ENCODE assay signal across 8 cellular contexts in genomic region chr15:39919396-39919739, GRCh38. TPM values are rescaled to one million over a fixed set of nuclear protein-coding genes. Genes with fewer than 3 reads are reported as not detected.
DNase-seq lines count a peak whose midpoint lies in the region; ATAC-seq and TF ChIP-seq lines count a peak whose summit lies in the region.

No MANE protein-coding gene starts in this region.

- H4K20me1 ChIP-seq in GM23338 (replicated peaks; ENCODE audit: insufficient read depth): peaks cover 10% of the 10 kb centered on the region; the same call in 1 of the 2 replicates

- H3K4me2 ChIP-seq in GM23338: peak overlapping the region; percentile 75

- peaks cover 34% of the 10 kb centered on the region for H3K4me1 Mint-ChIP-seq in GM23338

- peaks cover 9% of the 10 kb centered on the region for H3K27me3 Mint-ChIP-seq in GM23338 (ENCODE audit: insufficient read depth, low read depth, poor library complexity)

- no peak for TF ChIP-seq POLR2A in sigmoid colon (IDR thresholded peaks at IDR 0.05)

- TF ChIP-seq CTCF in GM23338 (conservative IDR thresholded peaks at IDR 0.05; ENCODE audit: low read depth in 2 of 2) (no peak), WI38 (IDR thresholded peaks at IDR 0.05; ENCODE audit: low read depth, low read length) (no peak), sigmoid colon (IDR thresholded peaks at IDR 0.05) (no peak)

- no peak overlapping the region for H3K27ac ChIP-seq in GM23338 (ENCODE audit: low read depth)
- H3K27ac ChIP-seq in right cardiac atrium (ENCODE audit: low read length): no peak overlapping the region
- peak overlapping the region in 3 of 4 donors; percentile 75 to 87 (median 84) for H3K27ac ChIP-seq in sigmoid colon

- H3K36me3 Mint-ChIP-seq in GM23338 (ENCODE audit: low read depth): peaks cover 50% of the 10 kb centered on the region

- peak overlapping the region; percentile 89; the same call in 1 of the 2 replicates for H3K27ac Mint-ChIP-seq in GM23338

- 5% methylated on average over 15 of the region's 15 CpGs for WGBS in right cardiac atrium
- WGBS in sigmoid colon, 2 donors: 4 to 5% methylated on average over 15 of the region's 15 CpGs

- H3F3A ChIP-seq in GM23338 (replicated peaks; ENCODE audit: low read depth): no peaks in the 10 kb centered on the region

- H3K27me3 ChIP-seq in GM23338 (ENCODE audit: insufficient read depth) (no peaks in the 10 kb centered on the region), right cardiac atrium (ENCODE audit: control insufficient read depth, insufficient read depth) (no peaks in the 10 kb centered on the region), sigmoid colon (peaks cover 0 to 11% (median 0%) of the 10 kb centered on the region in 3 donors)

- no peaks in the 10 kb centered on the region for H3K9me2 ChIP-seq in GM23338 (ENCODE audit: insufficient read depth)

- H2AFZ ChIP-seq in GM23338: no peak overlapping the region

- H3K9me3 ChIP-seq in right cardiac atrium (ENCODE audit: control insufficient read depth, low read length): no peaks in the 10 kb centered on the region
- H3K9me3 ChIP-seq in sigmoid colon: no peaks in the 10 kb centered on the region

- DNase-seq in GM23338 (ENCODE audit: low spot score): peak; percentile 36
- peak in 2 of 3 donors; percentile 16 to 30 for DNase-seq in right cardiac atrium
- no peak for DNase-seq in sigmoid colon
- no peak for DNase-seq in OCI-M2 (lab: John Stamatoyannopoulos, UW; ENCODE audit: unreplicated experiment)
- no peak for DNase-seq in KG1 (lab: John Stamatoyannopoulos, UW)
- DNase-seq in activated effector memory CD4-positive, alpha-beta T cell treated with anti-CD3 and anti-CD28 coated beads, Interleukin-2, amount 50 U/mL, for 16 hours: no peak

- H3K9me3 Mint-ChIP-seq in GM23338: peaks cover 4% of the 10 kb centered on the region

- H3K4me3 ChIP-seq in GM23338: peak overlapping the region; percentile 71
- peak overlapping the region; percentile 79 for H3K4me3 ChIP-seq in WI38 (ENCODE audit: low read depth, low read length)
- H3K4me3 ChIP-seq in right cardiac atrium (ENCODE audit: low read length): peak overlapping the region; percentile 62
- peak overlapping the region; percentile 54 to 79 (median 74) for H3K4me3 ChIP-seq in sigmoid colon

- ATAC-seq in GM23338: peak; percentile 2; the same call in 2 of the 3 replicates
- no peak for ATAC-seq in right cardiac atrium
- no peak for ATAC-seq in HG03432 (IDR thresholded peaks at IDR 0.05; ENCODE audit: unreplicated experiment)

- peaks cover 63% of the 10 kb centered on the region for H3K79me2 ChIP-seq in GM23338 (replicated peaks; ENCODE audit: insufficient read depth)

- intact Hi-C loops in right cardiac atrium (cut with DNase I): no loop called here
- intact Hi-C loops in sigmoid colon (cut with DNase I): no loop called here

- no peak for TF ChIP-seq EP300 in sigmoid colon (IDR thresholded peaks at IDR 0.05)

- H3K36me3 ChIP-seq in GM23338 (ENCODE audit: insufficient read depth): peaks cover 6% of the 10 kb centered on the region; the same call in 1 of the 2 replicates
- no peaks in the 10 kb centered on the region for H3K36me3 ChIP-seq in sigmoid colon

- peak overlapping the region; percentile 87 for H3K4me3 Mint-ChIP-seq in GM23338

- peaks cover 24% of the 10 kb centered on the region for H3K4me1 ChIP-seq in GM23338 (ENCODE audit: insufficient read depth)
- no peaks in the 10 kb centered on the region for H3K4me1 ChIP-seq in right cardiac atrium (ENCODE audit: control insufficient read depth, insufficient read depth, low read length)
- H3K4me1 ChIP-seq in sigmoid colon: peaks cover 0 to 27% (median 14%) of the 10 kb centered on the region in 4 donors

TF ChIP-seq in GM23338, 12 proteins besides CTCF, POLR2A, EP300 and RAD21:
- TF ChIP-seq POLR2AphosphoS5 (IDR thresholded peaks at IDR 0.05; ENCODE audit: low read depth): no peak
- TF ChIP-seq, protein P1, sequence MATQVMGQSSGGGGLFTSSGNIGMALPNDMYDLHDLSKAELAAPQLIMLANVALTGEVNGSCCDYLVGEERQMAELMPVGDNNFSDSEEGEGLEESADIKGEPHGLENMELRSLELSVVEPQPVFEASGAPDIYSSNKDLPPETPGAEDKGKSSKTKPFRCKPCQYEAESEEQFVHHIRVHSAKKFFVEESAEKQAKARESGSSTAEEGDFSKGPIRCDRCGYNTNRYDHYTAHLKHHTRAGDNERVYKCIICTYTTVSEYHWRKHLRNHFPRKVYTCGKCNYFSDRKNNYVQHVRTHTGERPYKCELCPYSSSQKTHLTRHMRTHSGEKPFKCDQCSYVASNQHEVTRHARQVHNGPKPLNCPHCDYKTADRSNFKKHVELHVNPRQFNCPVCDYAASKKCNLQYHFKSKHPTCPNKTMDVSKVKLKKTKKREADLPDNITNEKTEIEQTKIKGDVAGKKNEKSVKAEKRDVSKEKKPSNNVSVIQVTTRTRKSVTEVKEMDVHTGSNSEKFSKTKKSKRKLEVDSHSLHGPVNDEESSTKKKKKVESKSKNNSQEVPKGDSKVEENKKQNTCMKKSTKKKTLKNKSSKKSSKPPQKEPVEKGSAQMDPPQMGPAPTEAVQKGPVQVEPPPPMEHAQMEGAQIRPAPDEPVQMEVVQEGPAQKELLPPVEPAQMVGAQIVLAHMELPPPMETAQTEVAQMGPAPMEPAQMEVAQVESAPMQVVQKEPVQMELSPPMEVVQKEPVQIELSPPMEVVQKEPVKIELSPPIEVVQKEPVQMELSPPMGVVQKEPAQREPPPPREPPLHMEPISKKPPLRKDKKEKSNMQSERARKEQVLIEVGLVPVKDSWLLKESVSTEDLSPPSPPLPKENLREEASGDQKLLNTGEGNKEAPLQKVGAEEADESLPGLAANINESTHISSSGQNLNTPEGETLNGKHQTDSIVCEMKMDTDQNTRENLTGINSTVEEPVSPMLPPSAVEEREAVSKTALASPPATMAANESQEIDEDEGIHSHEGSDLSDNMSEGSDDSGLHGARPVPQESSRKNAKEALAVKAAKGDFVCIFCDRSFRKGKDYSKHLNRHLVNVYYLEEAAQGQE (IDR thresholded peaks at IDR 0.05; ENCODE audit: unreplicated experiment): no peak
- no peak for TF ChIP-seq NANOG (IDR thresholded peaks at IDR 0.05; ENCODE audit: borderline replicate concordance)
- TF ChIP-seq EZH2phosphoT487 (IDR thresholded peaks at IDR 0.05; ENCODE audit: unreplicated experiment): no peak

RNA-seq across cellular contexts. Expression of gene GPR176, which starts 0.7 kb away (rescaled TPM):
- 226 and 248 TPM in 2 replicates for total RNA-seq in GM23338 (2014; rRNA removed; shearing (Covaris generic))
- polyA plus RNA-seq in GM23338 (2016; fragmentation: Nextera tagmentation; extraction: Ambion mirVana) (60.0 and 62.9 TPM in 2 replicates), right cardiac atrium (1.8 TPM), sigmoid colon (1 to 10 TPM in 1 of 3 donors, under 1 TPM in 2; 0.23 to 3.9 (median 0.60) TPM)
- total RNA-seq in right cardiac atrium (1 to 10 TPM; 1.4 to 3.9 (median 1.8) TPM), sigmoid colon (1 to 10 TPM; 3.1 to 7.9 (median 6.3) TPM)

RNA-seq across cellular contexts. Expression of gene EIF2AK4, which starts 14.5 kb away (rescaled TPM):
- 149 and 164 TPM in 2 replicates for total RNA-seq in GM23338 (2014; rRNA removed; shearing (Covaris generic))
- 456 and 490 TPM in 2 replicates for polyA plus RNA-seq in GM23338 (2016; fragmentation: Nextera tagmentation; extraction: Ambion mirVana)
- 10 to 100 TPM; 22.3 to 28.3 (median 25.1) TPM for total RNA-seq in right cardiac atrium
- 35.4 TPM for polyA plus RNA-seq in right cardiac atrium
- total RNA-seq in sigmoid colon: 10 to 100 TPM; 25.0 to 46.5 (median 29.0) TPM
- 10 to 100 TPM; 16.2 to 23.1 (median 22.0) TPM for polyA plus RNA-seq in sigmoid colon

Comparison
In these comparisons a context has a peak if more than half of its experiments do, and no peak if none do; other contexts are left out.
1. DNase-seq: peak in GM23338 (single experiment) and right cardiac atrium (2 of 3); none in sigmoid colon (single experiment), OCI-M2 (single experiment), KG1 (single experiment) and activated effector memory CD4-positive, alpha-beta T cell treated with anti-CD3 and anti-CD28 coated beads, Interleukin-2, amount 50 U/mL, for 16 hours (single experiment).
2. H3K27ac ChIP-seq: peak in sigmoid colon (3 of 4); none in GM23338 (single experiment) and right cardiac atrium (single experiment).
3. RNA of gene GPR176, which starts 0.7 kb away (total RNA-seq): 226 to 248 TPM in GM23338; 3.1 to 7.9 TPM in sigmoid colon and 1.4 to 3.9 TPM in right cardiac atrium; every median in the first group is over 10 times any median in the second.
4. Peak in every context shown above with its lines, with median percentiles within 50 percentile points of each other: H3K4me3 ChIP-seq.